15 cellular contexts compared by ENCODE assay signal in the genomic region with DNA sequence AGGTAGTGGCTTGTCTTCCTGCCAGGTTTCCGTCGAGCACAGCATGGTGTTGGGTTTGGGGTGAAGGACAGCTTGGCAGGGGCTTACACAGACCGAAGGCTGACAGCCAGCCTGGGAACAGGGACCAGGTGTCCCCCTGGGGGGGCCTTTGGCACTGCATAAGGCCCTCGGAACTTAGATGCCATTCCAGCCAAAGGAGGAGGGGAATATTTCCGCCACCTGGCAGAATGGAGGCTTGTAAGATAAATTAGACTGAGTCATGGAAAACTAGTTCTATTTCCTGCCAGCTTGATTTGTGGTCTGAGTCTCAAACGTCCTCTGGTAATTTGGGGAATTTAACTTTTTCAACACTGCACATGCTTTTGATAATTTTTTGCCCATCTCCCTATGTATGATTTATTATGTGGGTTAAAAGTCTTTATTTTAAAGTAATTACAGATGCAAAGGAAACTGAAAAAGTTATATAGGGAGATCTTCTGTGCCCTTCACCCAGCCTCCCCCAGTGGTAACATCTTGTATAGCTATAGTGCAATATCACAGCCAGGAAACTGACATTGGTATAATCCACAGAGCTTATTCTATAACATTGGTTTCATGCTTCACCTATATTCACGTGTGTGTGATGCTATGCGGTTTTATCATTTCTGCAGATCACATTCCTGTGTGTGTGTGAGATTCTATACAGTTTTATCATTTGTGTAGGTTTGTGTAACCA. TPM values are rescaled to one million over a fixed set of nuclear protein-coding genes. Genes with fewer than 3 reads are reported as not detected.
DNase-seq lines count a peak whose midpoint lies in the region; ATAC-seq and TF ChIP-seq lines count a peak whose summit lies in the region.
"Had no signal": no experiment of that assay in that cellular context is flagged by ENCODE, and none has a peak within 500 bp of the region (broad histone marks: within the 10 kb centered on the region; RNA-seq: fewer than 3 reads in every experiment).

No MANE protein-coding gene starts in this region.

- no peak overlapping the region for H3K27ac ChIP-seq in GM23248
- H3K27ac ChIP-seq in effector memory CD4-positive, alpha-beta T cell (ENCODE audit: insufficient read depth, low read length, poor library complexity, severe bottlenecking): no peak overlapping the region

- no peak overlapping the region for H3K4me3 Mint-ChIP-seq in neural crest cell
- H3K4me3 Mint-ChIP-seq: activated naive CD8-positive, alpha-beta T cell had no signal

- H3K4me3 ChIP-seq in GM23248 (no peak overlapping the region), choroid plexus epithelial cell (ENCODE audit: low read depth, low read length) (no peak overlapping the region)
- H3K4me3 ChIP-seq in effector memory CD4-positive, alpha-beta T cell (ENCODE audit: insufficient read depth, low read depth, low read length, poor library complexity, severe bottlenecking): no peak overlapping the region
- H3K4me3 ChIP-seq: HAP-1, lung had no signal

- TF ChIP-seq CTCF in choroid plexus epithelial cell (conservative IDR thresholded peaks at IDR 0.05; ENCODE audit: low read depth, low read length) (no peak), neural crest cell (conservative IDR thresholded peaks at IDR 0.05) (peak; percentile 42)

- no peaks in the 10 kb centered on the region for H4K20me1 ChIP-seq in GM23248 (ENCODE audit: insufficient read depth)

- no peaks in the 10 kb centered on the region for H3K9me2 ChIP-seq in GM23248 (ENCODE audit: insufficient read depth)

- no peak overlapping the region for H2AFZ ChIP-seq in GM23248

- no peak overlapping the region for H3K27ac Mint-ChIP-seq in neural crest cell (ENCODE audit: unreplicated experiment)
- H3K27ac Mint-ChIP-seq: activated naive CD8-positive, alpha-beta T cell had no signal

- no peaks in the 10 kb centered on the region for H3K36me3 Mint-ChIP-seq in neural crest cell (ENCODE audit: low read depth)
- H3K36me3 Mint-ChIP-seq: activated naive CD8-positive, alpha-beta T cell had no signal

- no peak overlapping the region for H3K9ac ChIP-seq in GM23248

- in situ Hi-C loops in GM23248 (cut with MboI): loop anchor here (25.0 kb wide), 1 partner anchor 295 kb away; a partner anchor contains a TSS

- H3K9me3 Mint-ChIP-seq in neural crest cell: no peaks in the 10 kb centered on the region

- ATAC-seq in GM19035 (IDR thresholded peaks at IDR 0.05; ENCODE audit: unreplicated experiment): no peak

- H3K4me1 ChIP-seq in GM23248 (ENCODE audit: insufficient read depth): no peaks in the 10 kb centered on the region
- H3K4me1 ChIP-seq in effector memory CD4-positive, alpha-beta T cell (ENCODE audit: control insufficient read depth, insufficient read depth, low read length, poor library complexity, severe bottlenecking): no peaks in the 10 kb centered on the region
- H3K4me1 ChIP-seq: HAP-1 had no signal

- H3K27me3 ChIP-seq in GM23248 (replicated peaks; ENCODE audit: insufficient read depth): peaks cover 16% of the 10 kb centered on the region
- H3K27me3 ChIP-seq in effector memory CD4-positive, alpha-beta T cell (replicated peaks; ENCODE audit: control insufficient read depth, insufficient read depth, low read length, poor library complexity, severe bottlenecking): no peaks in the 10 kb centered on the region

- H3K27me3 Mint-ChIP-seq in neural crest cell (ENCODE audit: low read depth): peaks cover 18% of the 10 kb centered on the region

- no peak overlapping the region for H3K4me2 ChIP-seq in GM23248 (ENCODE audit: unreplicated experiment)

- H3K9me3 ChIP-seq in GM23248 (ENCODE audit: low read depth): no peaks in the 10 kb centered on the region
- H3K9me3 ChIP-seq in effector memory CD4-positive, alpha-beta T cell (ENCODE audit: control insufficient read depth, low read length): no peaks in the 10 kb centered on the region
- H3K9me3 ChIP-seq: HAP-1 had no signal

- peaks cover 8% of the 10 kb centered on the region for H3K4me1 Mint-ChIP-seq in neural crest cell

- no peaks in the 10 kb centered on the region for H3K36me3 ChIP-seq in GM23248 (ENCODE audit: low read depth)
- H3K36me3 ChIP-seq in effector memory CD4-positive, alpha-beta T cell (ENCODE audit: control insufficient read depth, insufficient read depth, low read length): no peaks in the 10 kb centered on the region
- H3K36me3 ChIP-seq: HAP-1 had no signal

- DNase-seq in GM23248 (peak; percentile 21), NCI-H69 (lab: John Stamatoyannopoulos, UW) (peak; percentile 79), choroid plexus epithelial cell (ENCODE audit: low read depth) (peak; percentile 24), neural crest cell (ENCODE audit: low read depth, low spot score) (no peak), activated gamma-delta T cell treated with Interleukin-2 at 50 U/mL for 16 hours (no peak), foreskin melanocyte (no peak)
- no peak for DNase-seq in effector memory CD4-positive, alpha-beta T cell
- DNase-seq: activated CD4-positive, alpha-beta T cell treated with anti-CD3 and anti-CD28 coated beads, Interleukin-2, amount 50 U/mL, for 4 hours; DMS53; NCI-H1930; retina had no signal

- WGBS in GM23248 (ENCODE audit: low coverage in 1 of 2, low lambda C conversion rate in 2 of 2, missing lambda C conversion rate in 2 of 2), 2 experiments: 25% methylated on average over 8 of the region's 8 CpGs

- H3K79me2 ChIP-seq in GM23248 (ENCODE audit: insufficient read depth): no peaks in the 10 kb centered on the region

- H3F3A ChIP-seq in GM23248 (ENCODE audit: insufficient read depth): no peaks in the 10 kb centered on the region

RNA-seq across cellular contexts. Expression of a gene that starts 11.5 kb away (rescaled TPM):
- total RNA-seq in GM23248 (2014; rRNA removed; shearing (Covaris generic)): 0.38 and 0.54 TPM in 2 replicates
- 0.55 and 0.62 TPM in 2 replicates for polyA plus RNA-seq in GM23248 (2016; fragmentation: Nextera tagmentation; extraction: Ambion mirVana)
- total RNA-seq in neural crest cell: 6.6 and 6.7 TPM in 2 replicates

Comparison
In these comparisons a context has a peak if more than half of its experiments do, and no peak if none do; other contexts are left out.
1. DNase-seq: peak in GM23248 (single experiment), NCI-H69 (single experiment) and choroid plexus epithelial cell (single experiment); none in neural crest cell (single experiment), activated gamma-delta T cell treated with Interleukin-2 at 50 U/mL for 16 hours (single experiment), effector memory CD4-positive, alpha-beta T cell (0 of 3) and foreskin melanocyte (single experiment).